ENCODE assay signal across 8 cellular contexts in genomic region chr2:105037572-105038382, GRCh38. TPM values are rescaled to one million over a fixed set of nuclear protein-coding genes. Genes with fewer than 3 reads are reported as not detected.
DNase-seq lines count a peak whose midpoint lies in the region; ATAC-seq, FAIRE-seq and TF ChIP-seq lines count a peak whose summit lies in the region.

MRPS9 (plus strand) TSS chr2:105038069; CDS start chr2:105038093, 24 bp downstream.

- H3K36me3 ChIP-seq in bronchial epithelial cell (ENCODE audit: control insufficient read depth, insufficient read depth, low read length) (no peaks in the 10 kb centered on the region), smooth muscle cell (ENCODE audit: low read depth) (no peaks in the 10 kb centered on the region)

- CTCF ChIA-PET in AG04449 (lab: Yijun Ruan, JAX): interaction anchor here (1.0 kb wide), 1 partner anchor 198 kb away, joined by 3 read pairs; no protein-coding TSS in a partner anchor

- no peaks in the 10 kb centered on the region for H4K20me1 ChIP-seq in smooth muscle cell (ENCODE audit: low read depth)

- under 1% methylated on average over 52 of the region's 55 CpGs for WGBS in smooth muscle cell (ENCODE audit: low lambda C conversion rate)

- DNase-seq in AG04449 (ENCODE audit: low read depth, low spot score) (peak; percentile 80), NCI-H2227 treated with DMSO at 0.1 percent for 48 hours (lab: John Stamatoyannopoulos, UW) (peak; percentile 94), bronchial epithelial cell (ENCODE audit: low read depth) (peak; percentile 94), iPS-NIHi11 (ENCODE audit: low spot score) (peak; percentile 99), smooth muscle cell (lab: John Stamatoyannopoulos, UW; ENCODE audit: unreplicated experiment) (peak; percentile 96)

- H3K4me2 ChIP-seq in smooth muscle cell: peak within 1 kb of the TSS; percentile 97

- no peaks in the 10 kb centered on the region for H3F3A ChIP-seq in smooth muscle cell (ENCODE audit: low read depth)

- H3K79me2 ChIP-seq in smooth muscle cell (ENCODE audit: low read depth): peaks cover 39% of the 10 kb centered on the region

- POLR2A ChIA-PET in AG04449 (lab: Yijun Ruan, JAX): interaction anchor here (0.5 to 0.7 kb wide), 3 partner anchors 62 to 286 kb away, joined by 3 to 4 read pairs (median 3); no protein-coding TSS in a partner anchor

- TF ChIP-seq CTCF in AG04449 (IDR thresholded peaks at IDR 0.05; ENCODE audit: insufficient read depth, low read length, missing control alignments): no peak
- no peak for TF ChIP-seq CTCF in WI38 (IDR thresholded peaks at IDR 0.05; ENCODE audit: low read depth, low read length)
- TF ChIP-seq CTCF in bronchial epithelial cell (IDR thresholded peaks at IDR 0.05; ENCODE audit: insufficient read depth, low read length, severe bottlenecking): no peak
- no peak for TF ChIP-seq CTCF in smooth muscle cell (IDR thresholded peaks at IDR 0.05; ENCODE audit: borderline replicate concordance, insufficient read depth, poor library complexity, severe bottlenecking)

- H3K4me3 ChIP-seq in AG04449 (ENCODE audit: low read depth, low read length) (peak within 1 kb of the TSS; percentile 84), WI38 (ENCODE audit: low read depth, low read length) (peak within 1 kb of the TSS; percentile 99), bronchial epithelial cell (ENCODE audit: low read depth, low read length) (peak within 1 kb of the TSS; percentile 75), smooth muscle cell (peak within 1 kb of the TSS; percentile 96)

- peaks cover 23% of the 10 kb centered on the region for H3K4me1 ChIP-seq in smooth muscle cell (ENCODE audit: low read depth)

- H3K9me3 ChIP-seq in smooth muscle cell (replicated peaks; ENCODE audit: low read depth): no peaks in the 10 kb centered on the region

- ATAC-seq in GM18907 (IDR thresholded peaks at IDR 0.05; ENCODE audit: unreplicated experiment) (peak; percentile 100), HG03159 (IDR thresholded peaks at IDR 0.05; ENCODE audit: unreplicated experiment) (peak; percentile 100)

- no peak for FAIRE-seq in bronchial epithelial cell (lab: Jason Lieb, UNC)

- H2AFZ ChIP-seq in smooth muscle cell (ENCODE audit: low read depth): peak within 1 kb of the TSS; percentile 99

- no peaks in the 10 kb centered on the region for H3K27me3 ChIP-seq in bronchial epithelial cell (ENCODE audit: control insufficient read depth, insufficient read depth, low read length)
- no peaks in the 10 kb centered on the region for H3K27me3 ChIP-seq in smooth muscle cell (ENCODE audit: low read depth)

- H3K9ac ChIP-seq in smooth muscle cell (ENCODE audit: low read depth): peak within 1 kb of the TSS; percentile 91

- peak within 1 kb of the TSS; percentile 84 for H3K27ac ChIP-seq in smooth muscle cell (ENCODE audit: low read depth)

RNA-seq across cellular contexts. Expression of gene MRPS9, which starts in this region (rescaled TPM):
- total RNA-seq in bronchial epithelial cell: 24.5 and 35.6 TPM in 2 replicates
- 26.2 and 31.4 TPM in 2 replicates for total RNA-seq in smooth muscle cell
- polyA plus RNA-seq in smooth muscle cell: 25.1 and 33.8 TPM in 2 replicates

Comparison
In these comparisons a context has a peak if more than half of its experiments do, and no peak if none do; other contexts are left out.
1. Peak in every context shown above with its lines: DNase-seq, ATAC-seq, H3K4me3 ChIP-seq and H3K27ac ChIP-seq.